8 cellular contexts compared by ENCODE assay signal in genomic region chr3:107985496-107985895, GRCh38.
A peak's percentile ranks its signal among the peaks of the same experiment; 100 is the strongest.
DNase-seq lines count a peak whose midpoint lies in the region; ATAC-seq lines count a peak whose summit lies in the region.

No MANE protein-coding gene starts in this region.

- peak overlapping the region; percentile 23 for H2AFZ ChIP-seq in trophoblast cell (ENCODE audit: insufficient read depth, low read length, poor library complexity)

- peak overlapping the region; percentile 66 for H2BK5ac ChIP-seq in trophoblast cell (ENCODE audit: low read depth, low read length, poor library complexity)

- no peak overlapping the region for H3K9ac ChIP-seq in trophoblast cell (ENCODE audit: low read length)

- H3K9me3 ChIP-seq in trophoblast cell (ENCODE audit: insufficient read depth, low read depth, low read length) = no peaks in the 10 kb centered on the region

- H3K23ac ChIP-seq in trophoblast cell (ENCODE audit: low read length) = no peak overlapping the region

- WGBS in trophoblast cell (ENCODE audit: extremely low coverage, insufficient coverage, insufficient read length) = no CpG with 5 or more reads among the region's 4 CpGs

- peak overlapping the region; percentile 88 for H4K91ac ChIP-seq in trophoblast cell (ENCODE audit: low read depth, low read length)

- no peak overlapping the region for H4K12ac ChIP-seq in trophoblast cell (ENCODE audit: low read depth, low read length)

- peak overlapping the region; percentile 33 for H3K18ac ChIP-seq in trophoblast cell (ENCODE audit: low read length)

- H3K4ac ChIP-seq in trophoblast cell (ENCODE audit: low read depth, low read length) = no peak overlapping the region

- H2BK120ac ChIP-seq in trophoblast cell (ENCODE audit: insufficient read depth, low read length, poor library complexity) = peak overlapping the region; percentile 92

- H3K4me1 ChIP-seq in trophoblast cell (ENCODE audit: control insufficient read depth in 1 of 2, insufficient read depth in 2 of 2, low read length in 2 of 2) = peaks cover 25 to 35% of the 10 kb centered on the region in 2 experiments

- H3K79me1 ChIP-seq in trophoblast cell (ENCODE audit: low read length) = peaks cover 31% of the 10 kb centered on the region

- H3K4me2 ChIP-seq in trophoblast cell (ENCODE audit: low read length) = peak overlapping the region; percentile 4

- DNase-seq in RPMI7951 (ENCODE audit: low read depth) (peak; percentile 47), trophoblast cell (peak in 1 of 2 donors; percentile 19), posterior vena cava (ENCODE audit: low spot score) (no peak), NCI-H510A treated with DMSO at 0.1 percent for 48 hours (lab: John Stamatoyannopoulos, UW) (no peak), DMS153 (lab: John Stamatoyannopoulos, UW) (no peak), cardiac septum (ENCODE audit: low spot score) (no peak)

- H3K36me3 ChIP-seq in trophoblast cell (ENCODE audit: control insufficient read depth in 1 of 2, insufficient read depth in 2 of 2, low read length in 2 of 2) = no peaks in the 10 kb centered on the region

- H3K4me3 ChIP-seq in trophoblast cell (ENCODE audit: low read depth, low read length) = no peak overlapping the region

- H2BK12ac ChIP-seq in trophoblast cell (ENCODE audit: low read length) = peak overlapping the region; percentile 80

- H3K79me2 ChIP-seq in trophoblast cell (ENCODE audit: control insufficient read depth, insufficient read depth, low read length, poor library complexity) = no peaks in the 10 kb centered on the region

- peak overlapping the region; percentile 22 for H2AK5ac ChIP-seq in trophoblast cell (ENCODE audit: low read length)

- H3K14ac ChIP-seq in trophoblast cell (ENCODE audit: low read length) = peak overlapping the region; percentile 42

- no peaks in the 10 kb centered on the region for H3K27me3 ChIP-seq in trophoblast cell (ENCODE audit: insufficient read depth, low read length)

- intact Hi-C loops in posterior vena cava (cut with DNase I) (no loop called here), cardiac septum (cut with DNase I) (no loop called here)

- peak overlapping the region; percentile 35 for H4K8ac ChIP-seq in trophoblast cell (ENCODE audit: low read depth, low read length)

- ATAC-seq in GM18907 (IDR thresholded peaks at IDR 0.05; ENCODE audit: unreplicated experiment) (peak; percentile 100), HG02798 (IDR thresholded peaks at IDR 0.05; ENCODE audit: poor library complexity, unreplicated experiment) (peak; percentile 91)

- peak overlapping the region; percentile 21 for H3K27ac ChIP-seq in trophoblast cell (ENCODE audit: low read depth, low read length)
